In genomic region chr2:96108578-96109561, GRCh38 we compare ENCODE assay signal across 13 cellular contexts. TPM values are rescaled to one million over a fixed set of nuclear protein-coding genes. Genes with fewer than 3 reads are reported as not detected.
DNase-seq lines count a peak whose midpoint lies in the region; ATAC-seq and TF ChIP-seq lines count a peak whose summit lies in the region.
"Had no signal": no experiment of that assay in that cellular context is flagged by ENCODE, and none has a peak within 500 bp of the region (broad histone marks: within the 10 kb centered on the region; RNA-seq: fewer than 3 reads in every experiment).

No MANE protein-coding gene starts in this region.

- no peak for ATAC-seq in IMR-90 (ENCODE audit: low read depth)
- peak; percentile 44 for ATAC-seq in gastroesophageal sphincter
- ATAC-seq in GM18867 (IDR thresholded peaks at IDR 0.05; ENCODE audit: unreplicated experiment): no peak

- TF ChIP-seq CTCF in IMR-90 (conservative IDR thresholded peaks at IDR 0.05; ENCODE audit: low read depth, low read length): no peak
- no peak for TF ChIP-seq CTCF in gastroesophageal sphincter (IDR thresholded peaks at IDR 0.05)

- no peak overlapping the region for H3K18ac ChIP-seq in IMR-90 (ENCODE audit: low read depth, low read length)

- H4K8ac ChIP-seq in IMR-90 (ENCODE audit: low read depth in 2 of 2, low read length in 2 of 2): peak overlapping the region; percentile 20 to 53; a peak in 1 of 4 replicates

- no peak for TF ChIP-seq RAD21 in IMR-90 (IDR thresholded peaks at IDR 0.05; ENCODE audit: low read length)

- H3K79me1 ChIP-seq in IMR-90 (ENCODE audit: low read depth in 1 of 2, low read length in 2 of 2): no peaks in the 10 kb centered on the region

- POLR2A ChIA-PET in IMR-90 (lab: Charles Lee; ENCODE audit: unreplicated experiment): no interaction called here

- H3K36me3 ChIP-seq in IMR-90 (ENCODE audit: control insufficient read depth, insufficient read depth, low read length) (no peaks in the 10 kb centered on the region), gastroesophageal sphincter (no peaks in the 10 kb centered on the region), mesodermal cell (ENCODE audit: control insufficient read depth, insufficient read depth, low read length) (no peaks in the 10 kb centered on the region)

- H3K23ac ChIP-seq in IMR-90 (ENCODE audit: low read depth, low read length): no peak overlapping the region

- no peak overlapping the region for H3K4ac ChIP-seq in IMR-90 (ENCODE audit: low read depth, low read length)

- no peak overlapping the region for H2BK15ac ChIP-seq in IMR-90 (ENCODE audit: low read depth, low read length)

- H4K20me1 ChIP-seq in IMR-90 (ENCODE audit: insufficient read depth, low read length): no peaks in the 10 kb centered on the region

- CTCF ChIA-PET in IMR-90 (lab: Yijun Ruan, JAX): interaction anchor here (0.9 kb wide), 1 partner anchor 8 kb away, joined by 4 read pairs; no protein-coding TSS in a partner anchor

- no peak overlapping the region for H4K5ac ChIP-seq in IMR-90 (ENCODE audit: low read depth, low read length)

- H3K4me3 ChIP-seq in IMR-90 (ENCODE audit: insufficient read depth, low read depth, low read length) (no peak overlapping the region), gastroesophageal sphincter (no peak overlapping the region), mesodermal cell (ENCODE audit: extremely low read depth, insufficient read depth, low read length, poor library complexity, severe bottlenecking) (no peak overlapping the region)

- TF ChIP-seq EP300 in gastroesophageal sphincter (IDR thresholded peaks at IDR 0.05): no peak

- H3K56ac ChIP-seq in IMR-90 (ENCODE audit: extremely low read depth, insufficient read depth, low read length): no peak overlapping the region

- TF ChIP-seq POLR2A in IMR-90 (IDR thresholded peaks at IDR 0.05; ENCODE audit: low read depth, low read length) (no peak), gastroesophageal sphincter (IDR thresholded peaks at IDR 0.05) (no peak)

- dilution Hi-C loops in IMR-90 (cut with HindIII; ENCODE audit: low sequenced_read_pairs, unreplicated experiment): no loop called here

- 13% methylated on average over 8 of the region's 19 CpGs; no CpG with 5 or more reads in 1 of the 2 experiments for WGBS in IMR-90 (ENCODE audit: extremely low coverage in 2 of 2, insufficient read length in 1 of 2), 2 experiments
- 19 to 22% methylated on average over 5 to 14 of the region's 19 CpGs for WGBS in gastroesophageal sphincter (ENCODE audit: low coverage in 1 of 2), 2 donors
- WGBS in mesodermal cell (ENCODE audit: insufficient coverage in 2 of 2), 2 experiments: 57 to 63% methylated on average over 17 to 18 of the region's 19 CpGs

- no TSS peak for BruUV-seq in IMR-90 (replicated peaks; lab: Mats Ljungman, UMichigan)

- intact Hi-C loops in IMR-90 (cut with micrococcal nuclease): no loop called here

- DNase-seq in AG08395 (ENCODE audit: low spot score) (peak; percentile 39), IMR-90 (no peak), DMS79 (lab: John Stamatoyannopoulos, UW) (no peak), SHP77 treated with DMSO at 0.1 percent for 48 hours (lab: John Stamatoyannopoulos, UW) (no peak), hypothalamus (lab: John Stamatoyannopoulos, UW) (no peak)
- DNase-seq: cortex of kidney, NCI-H345 had no signal

- H3K9me3 ChIP-seq in IMR-90 (ENCODE audit: control insufficient read depth, insufficient read depth, low read length): peaks cover 15% of the 10 kb centered on the region
- peaks cover 0 to 16% (median 0%) of the 10 kb centered on the region in 3 donors for H3K9me3 ChIP-seq in gastroesophageal sphincter
- H3K9me3 ChIP-seq in mesodermal cell (ENCODE audit: control insufficient read depth, low read length): peaks cover 17% of the 10 kb centered on the region

- in situ Hi-C loops in IMR-90 (cut with MboI; ENCODE audit: low sequenced_read_pairs): loop anchor here (25.0 kb wide), 1 partner anchor 97 kb away; no protein-coding TSS in a partner anchor

- H2AK9ac ChIP-seq in IMR-90 (replicated peaks; ENCODE audit: low read depth, low read length, poor library complexity): peak overlapping the region; percentile 50

- no peak overlapping the region for H2BK5ac ChIP-seq in IMR-90 (ENCODE audit: low read depth, low read length, poor library complexity, severe bottlenecking)

- H3K27me3 ChIP-seq in IMR-90 (ENCODE audit: control insufficient read depth, insufficient read depth, low read length): peaks cover 63% of the 10 kb centered on the region
- peaks cover 23% of the 10 kb centered on the region for H3K27me3 ChIP-seq in gastroesophageal sphincter

- no peak overlapping the region for H3K27ac ChIP-seq in IMR-90 (ENCODE audit: insufficient read depth, low read length)
- peak overlapping the region in 3 of 4 donors; percentile 29 to 59 (median 56) for H3K27ac ChIP-seq in gastroesophageal sphincter
- peak overlapping the region; percentile 33 for H3K27ac ChIP-seq in mesodermal cell (ENCODE audit: low read depth, low read length, severe bottlenecking)
- H3K27ac ChIP-seq: VCaP had no signal

- H2AK5ac ChIP-seq in IMR-90 (ENCODE audit: low read depth, low read length): no peak overlapping the region

- H3K4me1 ChIP-seq in IMR-90 (ENCODE audit: control insufficient read depth, insufficient read depth, low read length) (no peaks in the 10 kb centered on the region; the same call in 1 of the 2 replicates), gastroesophageal sphincter (peaks cover 0 to 17% (median 8%) of the 10 kb centered on the region in 3 donors), mesodermal cell (ENCODE audit: control insufficient read depth, insufficient read depth, low read length, poor library complexity, severe bottlenecking) (peaks cover 20% of the 10 kb centered on the region)

- H3K9ac ChIP-seq in IMR-90 (ENCODE audit: low read depth, low read length): no peak overlapping the region

- H2BK20ac ChIP-seq in IMR-90 (ENCODE audit: low read depth, low read length): no peak overlapping the region

- H2BK120ac ChIP-seq in IMR-90 (ENCODE audit: low read depth, low read length): no peak overlapping the region

- H3K9me1 ChIP-seq in IMR-90 (ENCODE audit: insufficient read depth, low read length): no peaks in the 10 kb centered on the region

- H3K14ac ChIP-seq in IMR-90 (replicated peaks; ENCODE audit: low read depth, low read length): no peak overlapping the region

- peak overlapping the region; percentile 88 for H2AFZ ChIP-seq in IMR-90 (replicated peaks; ENCODE audit: low read length, poor library complexity)

- no peak overlapping the region for H3K4me2 ChIP-seq in IMR-90 (ENCODE audit: low read depth, low read length)

- no peak overlapping the region for H4K91ac ChIP-seq in IMR-90 (ENCODE audit: insufficient read depth, low read depth, low read length)

TF ChIP-seq in IMR-90, 13 proteins besides CTCF, POLR2A, EP300 and RAD21:
- no peak for TF ChIP-seq MXI1 (IDR thresholded peaks at IDR 0.05; ENCODE audit: borderline replicate concordance, low read depth, low read length)

RNA-seq across cellular contexts. Expression of gene ADRA2B, which starts 7.5 kb away (rescaled TPM):
- total RNA-seq in IMR-90 (2012; rRNA removed) (not detected in 2 replicates), gastroesophageal sphincter (1 to 10 TPM; 1.3 to 4.9 (median 2.1) TPM)
- not detected in 2 replicates for polyA plus RNA-seq in IMR-90 (2012; rRNA removed)
- polyA plus RNA-seq in IMR-90 (2012; cell fraction: cytosol; rRNA removed): not detected in 2 replicates
- 0.17 and 0.40 TPM in 2 replicates for polyA plus RNA-seq in IMR-90 (2012; cell fraction: nucleus; rRNA removed; ENCODE audit: low replicate concordance)
- 3.9 TPM for polyA plus RNA-seq in mesodermal cell (2013, experiment 1 of 2)
- polyA plus RNA-seq in mesodermal cell (2013, experiment 2 of 2): 1.8 TPM
- total RNA-seq: glomerular endothelial cell, M059J had no signal

RNA-seq across cellular contexts. Expression of gene ASTL, which starts 29.4 kb away (rescaled TPM):
- total RNA-seq in IMR-90 (2012; rRNA removed): not detected in 2 replicates
- polyA plus RNA-seq in IMR-90 (2012; rRNA removed): not detected in 2 replicates
- polyA plus RNA-seq in IMR-90 (2012; cell fraction: cytosol; rRNA removed): 0.04 TPM in 1 of 2 replicates, not detected in the other
- polyA plus RNA-seq in IMR-90 (2012; cell fraction: nucleus; rRNA removed; ENCODE audit: low replicate concordance): 0.25 and 0.48 TPM in 2 replicates
- not detected for total RNA-seq in gastroesophageal sphincter
- polyA plus RNA-seq in mesodermal cell (2013, experiment 1 of 2): not detected
- not detected for polyA plus RNA-seq in mesodermal cell (2013, experiment 2 of 2)
- total RNA-seq: glomerular endothelial cell had no signal

RNA-seq across cellular contexts. Expression of gene DUSP2, which starts 36.4 kb away (rescaled TPM):
- total RNA-seq in IMR-90 (2012; rRNA removed) (1.8 and 2.5 TPM in 2 replicates), gastroesophageal sphincter (1 to 10 TPM in 1 of 4 donors, under 1 TPM in 2, not detected in 1; 0.23 to 5.4 (median 0.40) TPM)
- 3.8 and 4.8 TPM in 2 replicates for polyA plus RNA-seq in IMR-90 (2012; rRNA removed)
- 2.9 and 15.4 TPM in 2 replicates for polyA plus RNA-seq in IMR-90 (2012; cell fraction: cytosol; rRNA removed)
- 61.4 and 76.2 TPM in 2 replicates for polyA plus RNA-seq in IMR-90 (2012; cell fraction: nucleus; rRNA removed; ENCODE audit: low replicate concordance)
- 2.5 TPM for polyA plus RNA-seq in mesodermal cell (2013, experiment 1 of 2)
- 2.3 TPM for polyA plus RNA-seq in mesodermal cell (2013, experiment 2 of 2)
